1 cellular context compared by ENCODE assay signal in genomic region chr14:73851567-73852382, GRCh38.
TF ChIP-seq lines count a peak whose summit lies in the region.

PTGR2 (plus strand) TSS chr14:73851831; CDS start chr14:73858863, 7,032 bp downstream.

TF ChIP-seq in HepG2, 621 proteins besides CTCF, POLR2A, EP300 and RAD21 (continued from another document and continues in another):
- TF ChIP-seq ZNF609 (CRISPR knock-in tag; IDR thresholded peaks at IDR 0.05; ENCODE audit: borderline replicate concordance) (no peak; the same call in 1 of the 2 replicates), ZNF274 (CRISPR knock-in tag; IDR thresholded peaks at IDR 0.05) (no peak; the same call in 1 of the 2 replicates), ZBTB44 (CRISPR knock-in tag; IDR thresholded peaks at IDR 0.05) (no peak), ZNF343 (CRISPR knock-in tag; IDR thresholded peaks at IDR 0.05) (0 out of 2 replicates have a peak, but pooled peaks have one; percentile 14), BHLHE40 (IDR thresholded peaks at IDR 0.05; ENCODE audit: low read length) (no peak), ESRRA (CRISPR knock-in tag; IDR thresholded peaks at IDR 0.05; ENCODE audit: low read depth) (no peak; the same call in 1 of the 2 replicates), ZNF7 (CRISPR knock-in tag; IDR thresholded peaks at IDR 0.05) (no peak), IKZF4 (CRISPR knock-in tag; IDR thresholded peaks at IDR 0.05; ENCODE audit: borderline replicate concordance, low read depth, not compliant biosample characterization) (no peak), ZNF615 (CRISPR knock-in tag; IDR thresholded peaks at IDR 0.05; ENCODE audit: borderline replicate concordance) (no peak), ZNF33A (CRISPR knock-in tag; IDR thresholded peaks at IDR 0.05; ENCODE audit: borderline replicate concordance) (no peak), ZNF644 (CRISPR knock-in tag; IDR thresholded peaks at IDR 0.05; ENCODE audit: low read depth) (no peak), MYNN (CRISPR knock-in tag; IDR thresholded peaks at IDR 0.05; ENCODE audit: low read depth) (no peak), CEBPZ (IDR thresholded peaks at IDR 0.05; ENCODE audit: low read length) (no peak), SRSF9 (IDR thresholded peaks at IDR 0.05; ENCODE audit: borderline replicate concordance, insufficient read depth, low read depth, low read length, poor library complexity, severe bottlenecking) (no peak), ZNF607 (CRISPR knock-in tag; IDR thresholded peaks at IDR 0.05; ENCODE audit: borderline replicate concordance) (peak; percentile 75; the same call in 1 of the 2 replicates), DNMT1 (CRISPR knock-in tag; IDR thresholded peaks at IDR 0.05) (no peak), GRHL1 (CRISPR knock-in tag; conservative IDR thresholded peaks at IDR 0.05) (no peak), MATR3 (CRISPR knock-in tag; IDR thresholded peaks at IDR 0.05) (no peak), ZNF180 (CRISPR knock-in tag; IDR thresholded peaks at IDR 0.05; ENCODE audit: borderline replicate concordance, low read depth) (no peak), ZNF780A (CRISPR knock-in tag; IDR thresholded peaks at IDR 0.05) (no peak), ZNF333 (CRISPR knock-in tag; IDR thresholded peaks at IDR 0.05; ENCODE audit: borderline replicate concordance) (no peak), CHD2 (IDR thresholded peaks at IDR 0.05; ENCODE audit: low read depth, low read length) (peak; percentile 95), ARID4A (CRISPR knock-in tag; IDR thresholded peaks at IDR 0.05; ENCODE audit: borderline replicate concordance) (peak; percentile 66; the same call in 1 of the 2 replicates), ARHGAP35 (CRISPR knock-in tag; IDR thresholded peaks at IDR 0.05; ENCODE audit: borderline replicate concordance) (no peak), ARNT (IDR thresholded peaks at IDR 0.05) (no peak), THYN1 (CRISPR knock-in tag; IDR thresholded peaks at IDR 0.05; ENCODE audit: borderline replicate concordance, low read depth) (no peak), KDM5A (IDR thresholded peaks at IDR 0.05; ENCODE audit: borderline replicate concordance, low read length) (peak; percentile 55; the same call in 1 of the 2 replicates), ZSCAN25 (CRISPR knock-in tag; IDR thresholded peaks at IDR 0.05) (0 out of 2 replicates have a peak, but pooled peaks have one; percentile 30), EED (CRISPR knock-in tag; IDR thresholded peaks at IDR 0.05) (no peak), KDM4B (CRISPR knock-in tag; IDR thresholded peaks at IDR 0.05) (no peak), ARID5B (CRISPR knock-in tag; IDR thresholded peaks at IDR 0.05) (peak; percentile 49; the same call in 1 of the 2 replicates), CENPX (CRISPR knock-in tag; IDR thresholded peaks at IDR 0.05) (no peak), ZNF891 (CRISPR knock-in tag; IDR thresholded peaks at IDR 0.05) (peak; percentile 75; the same call in 1 of the 2 replicates), GATA4 (IDR thresholded peaks at IDR 0.05; ENCODE audit: borderline replicate concordance, low read depth) (peak; percentile 70; the same call in 1 of the 2 replicates), FOSL2 (CRISPR knock-in tag; IDR thresholded peaks at IDR 0.05) (no peak; the same call in none of the 2 replicates), ZSCAN29 (CRISPR knock-in tag; conservative IDR thresholded peaks at IDR 0.05) (no peak), ZNF576 (CRISPR knock-in tag; IDR thresholded peaks at IDR 0.05) (no peak), ZNF451 (CRISPR knock-in tag; IDR thresholded peaks at IDR 0.05) (0 out of 2 replicates have a peak, but pooled peaks have one; percentile 29), SMAD3 (CRISPR knock-in tag; IDR thresholded peaks at IDR 0.05) (no peak), ZNF34 (CRISPR knock-in tag; IDR thresholded peaks at IDR 0.05; ENCODE audit: borderline replicate concordance) (no peak)
